In genomic region chr17:58097384-58098088, GRCh38 we compare ENCODE assay signal across 2 cellular contexts.
TF ChIP-seq lines count a peak whose summit lies in the region.

No MANE protein-coding gene starts in this region.

TF ChIP-seq in GM23338, 12 proteins besides CTCF, POLR2A, EP300 and RAD21:
- TF ChIP-seq EZH2 (IDR thresholded peaks at IDR 0.05; ENCODE audit: low read depth, unreplicated experiment) (no peak), REST (IDR thresholded peaks at IDR 0.05; ENCODE audit: unreplicated experiment) (no peak), POLR2AphosphoS5 (IDR thresholded peaks at IDR 0.05; ENCODE audit: low read depth) (0 out of 2 replicates have a peak, but pooled peaks have one; percentile 3), ZNF462 (CRISPR knock-in tag; IDR thresholded peaks at IDR 0.05) (no peak), EZH2phosphoT487 (IDR thresholded peaks at IDR 0.05; ENCODE audit: unreplicated experiment) (no peak), NANOG (IDR thresholded peaks at IDR 0.05; ENCODE audit: borderline replicate concordance) (no peak), ZNF114 (CRISPR knock-in tag; IDR thresholded peaks at IDR 0.05) (no peak)

TF ChIP-seq in HepG2, 621 proteins besides CTCF, POLR2A, EP300 and RAD21:
- TF ChIP-seq MAFK (conservative IDR thresholded peaks at IDR 0.05 in 1 of 2, IDR thresholded peaks at IDR 0.05 in 1 of 2; ENCODE audit: low read length in 2 of 2): peak; percentile 31 to 42; a peak in 2 of 4 replicates
- no peak for TF ChIP-seq GMEB2 (CRISPR knock-in tag; IDR thresholded peaks at IDR 0.05; ENCODE audit: low read depth)
- TF ChIP-seq MAFF (IDR thresholded peaks at IDR 0.05; ENCODE audit: low read depth, low read length): peak; percentile 43; the same call in 1 of the 2 replicates
TF ChIP-seq in HepG2: peak in this region for 2.
